ENCODE assay signal across 8 cellular contexts in genomic region chr5:96702503-96703383, GRCh38. TPM values are rescaled to one million over a fixed set of nuclear protein-coding genes. Genes with fewer than 3 reads are reported as not detected.
DNase-seq lines count a peak whose midpoint lies in the region; ATAC-seq and TF ChIP-seq lines count a peak whose summit lies in the region.

No MANE protein-coding gene starts in this region.

- H3K9ac ChIP-seq in HUES64 (ENCODE audit: low read depth, low read length) (peak overlapping the region; percentile 86), trophoblast cell (ENCODE audit: low read length) (peak overlapping the region; percentile 33)

- peak overlapping the region; percentile 73 for H4K8ac ChIP-seq in trophoblast cell (ENCODE audit: low read depth, low read length)

- H3K4me1 ChIP-seq in HUES64 (ENCODE audit: insufficient read depth, low read length) (peaks cover 19% of the 10 kb centered on the region), adrenal gland (replicated peaks in 1 of 2) (peaks cover 10 to 28% of the 10 kb centered on the region in 2 donors), trophoblast cell (ENCODE audit: control insufficient read depth in 1 of 2, insufficient read depth in 2 of 2, low read length in 2 of 2) (peaks cover 0 to 3% of the 10 kb centered on the region in 2 experiments), tibial artery (peaks cover 0 to 49% (median 28%) of the 10 kb centered on the region in 4 donors)

- H2AFZ ChIP-seq in trophoblast cell (ENCODE audit: insufficient read depth, low read length, poor library complexity), result peak overlapping the region; percentile 52

- H3K79me2 ChIP-seq in trophoblast cell (ENCODE audit: control insufficient read depth, insufficient read depth, low read length, poor library complexity), result peaks cover 3% of the 10 kb centered on the region

- H3K14ac ChIP-seq in trophoblast cell (ENCODE audit: low read length), result peak overlapping the region; percentile 56

- peak overlapping the region; percentile 43 for H3K4ac ChIP-seq in trophoblast cell (ENCODE audit: low read depth, low read length)

- DNase-seq in DMS 273 (lab: John Stamatoyannopoulos, UW; ENCODE audit: unreplicated experiment) (peak; percentile 94), T follicular helper cell (ENCODE audit: low read depth) (peak; percentile 81), adrenal gland (peak; percentile 97 to 99 (median 98)), cardiac septum (ENCODE audit: low spot score) (peak; percentile 96), trophoblast cell (peak; percentile 97 to 98), tibial artery (peak; percentile 96 to 98)

- no peak for TF ChIP-seq CTCF in adrenal gland (IDR thresholded peaks at IDR 0.05)
- no peak for TF ChIP-seq CTCF in tibial artery (IDR thresholded peaks at IDR 0.05)

- H3K4me2 ChIP-seq in trophoblast cell (ENCODE audit: low read length), result peak overlapping the region; percentile 73

- peak overlapping the region; percentile 57 for H2BK120ac ChIP-seq in trophoblast cell (ENCODE audit: insufficient read depth, low read length, poor library complexity)

- peak; percentile 80 to 96 for TF ChIP-seq POLR2A in adrenal gland (IDR thresholded peaks at IDR 0.05)

- H2BK5ac ChIP-seq in trophoblast cell (ENCODE audit: low read depth, low read length, poor library complexity), result peak overlapping the region; percentile 7

- no peak overlapping the region for H2BK12ac ChIP-seq in trophoblast cell (ENCODE audit: low read length)

- H3K9me3 ChIP-seq in HUES64 (ENCODE audit: insufficient read depth, low read depth, low read length) (no peaks in the 10 kb centered on the region), adrenal gland (replicated peaks in 1 of 3) (no peaks in the 10 kb centered on the region), trophoblast cell (ENCODE audit: insufficient read depth, low read depth, low read length) (no peaks in the 10 kb centered on the region), tibial artery (no peaks in the 10 kb centered on the region)

- H2AK5ac ChIP-seq in trophoblast cell (ENCODE audit: low read length), result no peak overlapping the region

- WGBS in HUES64, result under 1% methylated on average over 70 of the region's 70 CpGs
- WGBS in adrenal gland, 4 donors, result 0 to 1% (median 1%) methylated on average over 18 to 70 of the region's 70 CpGs
- no CpG with 5 or more reads among the region's 70 CpGs for WGBS in trophoblast cell (ENCODE audit: extremely low coverage, insufficient coverage, insufficient read length)

- H3K79me1 ChIP-seq in trophoblast cell (ENCODE audit: low read length), result peaks cover 6% of the 10 kb centered on the region

- H3K27me3 ChIP-seq in HUES64 (ENCODE audit: insufficient read depth, low read length) (peaks cover 15% of the 10 kb centered on the region; the same call in 1 of the 2 replicates), adrenal gland (no peaks in the 10 kb centered on the region), trophoblast cell (ENCODE audit: insufficient read depth, low read length) (no peaks in the 10 kb centered on the region), tibial artery (no peaks in the 10 kb centered on the region)

- peak; percentile 56 for ATAC-seq in GM21528 (IDR thresholded peaks at IDR 0.05; ENCODE audit: low FRiP score, unreplicated experiment)

- H4K12ac ChIP-seq in trophoblast cell (ENCODE audit: low read depth, low read length), result peak overlapping the region; percentile 66

- H3K23ac ChIP-seq in trophoblast cell (ENCODE audit: low read length), result no peak overlapping the region

- H3K4me3 ChIP-seq in HUES64 (ENCODE audit: low read length), result peak overlapping the region; percentile 90
- H3K4me3 ChIP-seq in adrenal gland, result peak overlapping the region; percentile 23 to 69 (median 64)
- peak overlapping the region; percentile 78 for H3K4me3 ChIP-seq in trophoblast cell (ENCODE audit: low read depth, low read length)
- H3K4me3 ChIP-seq in tibial artery, result peak overlapping the region; percentile 69 to 70

- H3K18ac ChIP-seq in trophoblast cell (ENCODE audit: low read length), result peak overlapping the region; percentile 39

- intact Hi-C loops in adrenal gland (cut with DNase I) (no loop called here), cardiac septum (cut with DNase I) (loop anchor here (1.0 kb wide), 2 partner anchors 40 kb away; partner anchors contain the start of gene CAST), tibial artery (cut with DNase I; ENCODE audit: low total_unique reads) (loop anchor here (2.0 kb wide), 1 partner anchor 40 kb away; the partner anchor contains the start of gene CAST)

- H4K91ac ChIP-seq in trophoblast cell (ENCODE audit: low read depth, low read length), result peak overlapping the region; percentile 83

- H3K27ac ChIP-seq in HUES64 (ENCODE audit: low read depth, low read length), result peak overlapping the region; percentile 67
- H3K27ac ChIP-seq in adrenal gland, result peak overlapping the region; percentile 95 to 99 (median 97)
- H3K27ac ChIP-seq in trophoblast cell (ENCODE audit: low read depth, low read length), result peak overlapping the region; percentile 61
- H3K27ac ChIP-seq in tibial artery, result peak overlapping the region; percentile 87 to 90

- H3K36me3 ChIP-seq in HUES64 (ENCODE audit: insufficient read depth, low read length), result no peaks in the 10 kb centered on the region
- H3K36me3 ChIP-seq in adrenal gland (replicated peaks in 1 of 2), result no peaks in the 10 kb centered on the region
- peaks cover 2 to 4% of the 10 kb centered on the region in 2 experiments for H3K36me3 ChIP-seq in trophoblast cell (ENCODE audit: control insufficient read depth in 1 of 2, insufficient read depth in 2 of 2, low read length in 2 of 2)
- H3K36me3 ChIP-seq in tibial artery, result peaks cover 0 to under 1% (median 0%) of the 10 kb centered on the region in 3 donors

RNA-seq across cellular contexts. Expression of gene CAST, which starts 40.6 kb away (rescaled TPM):
- polyA plus RNA-seq in HUES64 (2013, experiment 1 of 2), result 26.1 TPM
- polyA plus RNA-seq in HUES64 (2013, experiment 2 of 2), result 37.7 TPM
- total RNA-seq in adrenal gland (100 to 1,000 TPM; 130 to 229 (median 185) TPM), cardiac septum (449 TPM)
- 100 to 1,000 TPM in 1 of 3 donors, 10 to 100 TPM in 2; 54.3 to 329 (median 81.6) TPM for polyA plus RNA-seq in adrenal gland
- polyA plus RNA-seq in trophoblast cell (2013), result 174 and 186 TPM in 2 replicates

Comparison
In these comparisons a context has a peak if more than half of its experiments do, and no peak if none do; other contexts are left out.
1. Peak in every context shown above with its lines: DNase-seq, ATAC-seq, H3K4me3 ChIP-seq and H3K27ac ChIP-seq.
2. intact Hi-C loops: an anchor here in cardiac septum (1.0 kb wide) and tibial artery (2.0 kb wide); none called in adrenal gland.